ENCODE assay signal across 1 cellular context in the genomic region with DNA sequence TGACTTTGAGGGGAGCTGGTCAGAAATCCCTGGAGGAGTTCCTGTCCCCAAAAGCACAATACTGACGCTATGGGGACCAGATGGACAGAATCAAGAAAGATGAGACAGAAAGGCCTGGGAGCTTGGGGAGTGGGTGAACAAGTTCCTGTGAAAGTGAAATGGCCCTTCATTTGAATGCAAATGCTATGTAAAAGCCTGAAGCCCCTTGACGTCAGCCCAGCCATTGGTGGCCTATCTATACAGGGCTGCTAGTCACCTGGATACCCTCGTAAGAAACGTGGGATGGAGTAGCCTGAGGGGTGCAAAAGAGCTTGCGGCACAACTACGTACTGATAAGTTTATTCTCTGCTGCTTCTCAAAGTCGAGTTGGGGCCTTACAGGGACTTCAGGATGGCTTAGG.
TF ChIP-seq lines count a peak whose summit lies in the region.

CDX4 (plus strand) TSS at position 223 of the 400 bp plus-strand sequence. CDS start 201 bp downstream, outside the sequence.

TF ChIP-seq in H1, 55 proteins besides CTCF, POLR2A, EP300 and RAD21 (continued from another document):
- TF ChIP-seq, protein P1, sequence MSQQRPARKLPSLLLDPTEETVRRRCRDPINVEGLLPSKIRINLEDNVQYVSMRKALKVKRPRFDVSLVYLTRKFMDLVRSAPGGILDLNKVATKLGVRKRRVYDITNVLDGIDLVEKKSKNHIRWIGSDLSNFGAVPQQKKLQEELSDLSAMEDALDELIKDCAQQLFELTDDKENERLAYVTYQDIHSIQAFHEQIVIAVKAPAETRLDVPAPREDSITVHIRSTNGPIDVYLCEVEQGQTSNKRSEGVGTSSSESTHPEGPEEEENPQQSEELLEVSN (IDR thresholded peaks at IDR 0.05): peak; percentile 54; the same call in 1 of the 2 replicates
